Comparison of ENCODE assay signal across 16 cellular contexts in genomic region chr3:85710490-85710889, GRCh38.
"Had no signal": no experiment of that assay in that cellular context is flagged by ENCODE, and none has a peak within 500 bp of the region (broad histone marks: within the 10 kb centered on the region; RNA-seq: fewer than 3 reads in every experiment).

No MANE protein-coding gene starts in this region.

- H3K9me3 Mint-ChIP-seq: neural progenitor cell had no signal

- H3K36me3 Mint-ChIP-seq: activated CD4-positive, alpha-beta memory T cell treated with anti-CD3 and anti-CD28 coated beads for 36 hours; activated naive CD8-positive, alpha-beta T cell; neural progenitor cell had no signal

- H3K27me3 Mint-ChIP-seq: activated CD4-positive, alpha-beta memory T cell treated with anti-CD3 and anti-CD28 coated beads for 36 hours; activated naive CD8-positive, alpha-beta T cell had no signal

- H3K4me1 Mint-ChIP-seq: neural progenitor cell had no signal

- H3K4me3 ChIP-seq: esophagus squamous epithelium, gastroesophageal sphincter, neural progenitor cell, ovary, suprapubic skin, upper lobe of left lung had no signal

- ATAC-seq: activated T-cell treated with anti-CD3 and anti-CD28 coated beads, Interleukin-2, amount 50 U/mL, for 4 hours; gastroesophageal sphincter had no signal

- H3K27ac Mint-ChIP-seq: activated CD4-positive, alpha-beta memory T cell treated with anti-CD3 and anti-CD28 coated beads for 36 hours; activated naive CD8-positive, alpha-beta T cell; neural progenitor cell had no signal

- FAIRE-seq: kidney had no signal

- H3K36me3 ChIP-seq: esophagus squamous epithelium, gastroesophageal sphincter, neural progenitor cell, ovary, suprapubic skin, upper lobe of left lung had no signal

- H3K27me3 ChIP-seq: esophagus squamous epithelium, gastroesophageal sphincter, neural progenitor cell, ovary, suprapubic skin, upper lobe of left lung had no signal

- H3K4me3 Mint-ChIP-seq: activated CD4-positive, alpha-beta memory T cell treated with anti-CD3 and anti-CD28 coated beads for 36 hours; activated naive CD8-positive, alpha-beta T cell; activated T-cell treated with anti-CD3 and anti-CD28 coated beads, Interleukin-2, amount 50 U/mL, for 4 hours; neural progenitor cell had no signal

- DNase-seq: activated CD4-positive, alpha-beta memory T cell treated with anti-CD3 and anti-CD28 coated beads for 36 hours; activated gamma-delta T cell; activated T-cell treated with anti-CD3 and anti-CD28 coated beads, Interleukin-2, amount 50 U/mL, for 4 hours; amygdala; esophagus squamous epithelium; kidney; midbrain; ovary; stimulated activated CD4-positive, alpha-beta T cell treated with anti-CD3 and anti-CD28 coated beads, Interleukin-2, amount 100 ng/mL, for 48 hours; stimulated activated naive CD4-positive, alpha-beta T cell treated with Interleukin-2 at 50 U/mL for 16 hours; T1000; upper lobe of left lung had no signal
